ENCODE assay signal across 8 cellular contexts in the genomic region with DNA sequence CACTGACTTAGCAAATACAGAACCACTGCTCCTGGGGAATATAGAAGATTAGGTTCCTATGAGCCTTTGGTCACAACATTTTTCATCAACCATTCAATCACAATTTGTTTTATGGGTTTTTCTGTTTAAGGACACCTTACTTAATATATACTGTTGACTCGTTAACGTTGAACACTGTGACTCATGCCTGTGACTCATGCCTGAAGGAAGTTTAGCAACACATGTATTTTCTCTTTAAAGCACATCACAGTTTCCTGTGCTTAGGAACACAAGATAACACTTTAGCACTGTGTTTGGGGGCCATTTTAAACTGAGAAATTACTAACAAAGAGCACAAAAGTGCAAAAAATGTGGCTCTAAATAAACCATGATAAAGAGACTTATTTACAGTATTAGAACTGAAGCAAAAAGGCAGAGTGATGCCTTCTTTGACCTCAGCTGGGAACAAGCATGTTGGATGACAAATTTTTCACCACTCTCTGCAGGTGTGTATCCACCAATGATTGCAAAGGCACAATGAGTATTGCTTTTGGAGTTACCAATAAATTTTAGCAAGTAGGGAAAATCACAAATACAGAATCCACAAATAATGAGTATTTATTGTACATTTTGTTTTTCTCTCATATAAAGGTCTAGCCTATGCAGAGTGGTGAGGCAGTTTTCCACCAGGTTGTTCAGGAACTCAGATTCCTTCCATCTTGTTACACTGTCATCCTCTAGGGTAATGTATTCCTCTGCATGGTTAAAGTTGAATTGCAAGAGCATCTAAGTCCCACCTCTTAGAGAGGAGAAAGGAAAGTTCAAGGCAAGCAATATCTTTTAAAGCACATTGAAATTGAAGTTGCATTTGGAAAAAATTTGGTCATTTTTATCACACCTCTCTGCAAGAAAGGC. TPM values are rescaled to one million over a fixed set of nuclear protein-coding genes. Genes with fewer than 3 reads are reported as not detected.
A peak's percentile ranks its signal among the peaks of the same experiment; 100 is the strongest.
DNase-seq lines count a peak whose midpoint lies in the region; ATAC-seq, FAIRE-seq and TF ChIP-seq lines count a peak whose summit lies in the region.

No MANE protein-coding gene starts in this region.

- no peaks in the 10 kb centered on the region for H3K79me2 ChIP-seq in endothelial cell of umbilical vein (ENCODE audit: control insufficient read depth, insufficient read depth, low read length)

- no peaks in the 10 kb centered on the region for H4K20me1 ChIP-seq in endothelial cell of umbilical vein (replicated peaks; ENCODE audit: control insufficient read depth, extremely low read depth, insufficient read depth, low read length)

- H3K4me2 ChIP-seq in endothelial cell of umbilical vein (ENCODE audit: insufficient read depth, low read length) = peak overlapping the region; percentile 58

- no peak overlapping the region for H2AFZ ChIP-seq in endothelial cell of umbilical vein (ENCODE audit: low read depth, low read length)

- DNase-seq in AG09309 (ENCODE audit: low read depth) = peak; percentile 71
- peak; percentile 80 for DNase-seq in activated CD4-positive, alpha-beta T cell treated with anti-CD3 and anti-CD28 coated beads for 36 hours
- DNase-seq in endothelial cell of umbilical vein (ENCODE audit: low read depth, low spot score) = peak; percentile 97
- DNase-seq in skeletal muscle cell (ENCODE audit: low read depth) = peak; percentile 89
- DNase-seq in GM12891 (ENCODE audit: insufficient read length, low spot score) = no peak

- H3K9ac ChIP-seq in HUES64 (ENCODE audit: low read depth, low read length) (no peak overlapping the region), endothelial cell of umbilical vein (replicated peaks; ENCODE audit: extremely low read depth, insufficient read depth, low read length) (peak overlapping the region; percentile 47)

- peaks cover 25% of the 10 kb centered on the region for H3K4me1 Mint-ChIP-seq in activated CD4-positive, alpha-beta T cell treated with anti-CD3 and anti-CD28 coated beads for 36 hours

- TF ChIP-seq CTCF in AG09309 (IDR thresholded peaks at IDR 0.05; ENCODE audit: control insufficient read depth, insufficient read depth, low read depth, low read length, missing control alignments) = no peak
- no peak for TF ChIP-seq CTCF in endothelial cell of umbilical vein (IDR thresholded peaks at IDR 0.05; ENCODE audit: extremely low read depth in 1 of 2, insufficient read depth in 1 of 2, low read depth in 1 of 2, low read length in 2 of 2)

- TF ChIP-seq POLR2A in endothelial cell of umbilical vein (IDR thresholded peaks at IDR 0.05; ENCODE audit: low read depth, low read length) (no peak), GM12891 (IDR thresholded peaks at IDR 0.05; ENCODE audit: low read depth, low read length) (no peak)

- no peak overlapping the region for H3K4me3 ChIP-seq in AG09309 (ENCODE audit: control insufficient read depth, low read depth, low read length)
- H3K4me3 ChIP-seq in HUES64 (ENCODE audit: low read length) = no peak overlapping the region
- no peak overlapping the region for H3K4me3 ChIP-seq in endothelial cell of umbilical vein (replicated peaks in 1 of 3; ENCODE audit: insufficient read depth in 1 of 3, low read depth in 1 of 3, low read length in 3 of 3)
- H3K4me3 ChIP-seq in skeletal muscle cell (ENCODE audit: low read depth, low read length) = no peak overlapping the region

- H3K36me3 ChIP-seq in HUES64 (ENCODE audit: insufficient read depth, low read length) (peaks cover 20% of the 10 kb centered on the region), endothelial cell of umbilical vein (ENCODE audit: control insufficient read depth in 2 of 2, extremely low read depth in 1 of 2, insufficient read depth in 2 of 2, low read length in 2 of 2) (no peaks in the 10 kb centered on the region)

- CTCF ChIA-PET in activated CD4-positive, alpha-beta T cell treated with anti-CD3 and anti-CD28 coated beads for 36 hours (lab: Charles Lee) = interaction anchor here (0.5 to 1.5 kb wide), 4 partner anchors 8 to 94 kb away, joined by 3 read pairs; no protein-coding TSS in a partner anchor
- CTCF ChIA-PET in endothelial cell of umbilical vein (lab: Charles Lee) = no interaction called here

- peak; percentile 100 for ATAC-seq in activated CD4-positive, alpha-beta T cell treated with anti-CD3 and anti-CD28 coated beads for 36 hours
- no peak for ATAC-seq in HG03135 (IDR thresholded peaks at IDR 0.05; ENCODE audit: unreplicated experiment)
- no peak for ATAC-seq in HG02981 (IDR thresholded peaks at IDR 0.05; ENCODE audit: unreplicated experiment)

- 67% methylated on average over 2 of the region's 2 CpGs for WGBS in HUES64

- H3K27ac ChIP-seq in HUES64 (ENCODE audit: low read depth, low read length) (peak overlapping the region; percentile 2; the same call in 1 of the 2 replicates), endothelial cell of umbilical vein (ENCODE audit: insufficient read depth, low read depth, low read length) (peak overlapping the region; percentile 63)

- H3K4me1 ChIP-seq in HUES64 (ENCODE audit: insufficient read depth, low read length) (peaks cover 25% of the 10 kb centered on the region), endothelial cell of umbilical vein (ENCODE audit: control insufficient read depth, extremely low read depth, insufficient read depth, low read length) (peaks cover 24% of the 10 kb centered on the region)

- peak overlapping the region; percentile 82 for H3K27ac Mint-ChIP-seq in activated CD4-positive, alpha-beta T cell treated with anti-CD3 and anti-CD28 coated beads for 36 hours

- H3K9me1 ChIP-seq in endothelial cell of umbilical vein (replicated peaks; ENCODE audit: control insufficient read depth, extremely low read depth, insufficient read depth, low read length) = no peaks in the 10 kb centered on the region

- no peaks in the 10 kb centered on the region for H3K9me3 Mint-ChIP-seq in activated CD4-positive, alpha-beta T cell treated with anti-CD3 and anti-CD28 coated beads for 36 hours (ENCODE audit: low read depth)

- POLR2A ChIA-PET in activated CD4-positive, alpha-beta T cell treated with anti-CD3 and anti-CD28 coated beads for 36 hours (lab: Charles Lee) = no interaction called here
- POLR2A ChIA-PET in endothelial cell of umbilical vein (lab: Charles Lee) = no interaction called here

- H3K4me3 Mint-ChIP-seq in activated CD4-positive, alpha-beta T cell treated with anti-CD3 and anti-CD28 coated beads for 36 hours = no peak overlapping the region

- dilution Hi-C loops in endothelial cell of umbilical vein (cut with MboI; ENCODE audit: extremely low pct_ligation_motif_present, low sequenced_read_pairs) = no loop called here

- H3K36me3 Mint-ChIP-seq in activated CD4-positive, alpha-beta T cell treated with anti-CD3 and anti-CD28 coated beads for 36 hours (ENCODE audit: low read depth) = peaks cover 4% of the 10 kb centered on the region

- FAIRE-seq in endothelial cell of umbilical vein (lab: Jason Lieb, UNC) = peak; percentile 74
- FAIRE-seq in GM12891 (lab: Jason Lieb, UNC) = no peak

- H3K27me3 ChIP-seq in HUES64 (ENCODE audit: insufficient read depth, low read length) (no peaks in the 10 kb centered on the region), endothelial cell of umbilical vein (ENCODE audit: control insufficient read depth in 2 of 2, insufficient read depth in 2 of 2, low read length in 2 of 2) (no peaks in the 10 kb centered on the region)

- BruUV-seq in endothelial cell of umbilical vein (replicated peaks; lab: Mats Ljungman, UMichigan) = no TSS peak

- intact Hi-C loops in activated CD4-positive, alpha-beta T cell treated with anti-CD3 and anti-CD28 coated beads for 36 hours (cut with DNase I, micrococcal nuclease) = loop anchor here (1.0 to 10.0 kb wide), 6 partner anchors 43 to 1027 kb away; partner anchors contain the start of genes HECTD2 (in 1 of the 2) and RPP30 (in 1 of the 2)
- intact Hi-C loops in endothelial cell of umbilical vein (cut with micrococcal nuclease) = loop anchor here (1.0 to 5.0 kb wide), 3 partner anchors 11 to 970 kb away; no protein-coding TSS in a partner anchor

- no peaks in the 10 kb centered on the region for H3K9me3 ChIP-seq in HUES64 (ENCODE audit: insufficient read depth, low read depth, low read length)
- H3K9me3 ChIP-seq in endothelial cell of umbilical vein (replicated peaks; ENCODE audit: control insufficient read depth, insufficient read depth, low read length) = no peaks in the 10 kb centered on the region

- no peaks in the 10 kb centered on the region for H3K27me3 Mint-ChIP-seq in activated CD4-positive, alpha-beta T cell treated with anti-CD3 and anti-CD28 coated beads for 36 hours

TF ChIP-seq in endothelial cell of umbilical vein, 7 proteins besides CTCF, POLR2A, EP300 and RAD21 (continues in another document):
- TF ChIP-seq POLR2AphosphoS5 (IDR thresholded peaks at IDR 0.05; ENCODE audit: insufficient read depth, low read depth, low read length) = peak; percentile 66

TF ChIP-seq in GM12891, 5 proteins besides CTCF, POLR2A, EP300 and RAD21 (continues in another document):
- no peak for TF ChIP-seq SPI1 (IDR thresholded peaks at IDR 0.05; ENCODE audit: low read depth, low read length)

RNA-seq across cellular contexts. Expression of gene FGFBP3, which starts 7.3 kb away (rescaled TPM):
- polyA plus RNA-seq in HUES64 (2013, experiment 1 of 2) = 108 TPM
- polyA plus RNA-seq in HUES64 (2013, experiment 2 of 2) = 172 TPM
- total RNA-seq in activated CD4-positive, alpha-beta T cell treated with anti-CD3 and anti-CD28 coated beads for 36 hours = 1 to 10 TPM; 1.5 TPM
- 0.38 and 0.53 TPM in 2 replicates for total RNA-seq in endothelial cell of umbilical vein
- polyA plus RNA-seq in endothelial cell of umbilical vein = 0.11 TPM in 2 replicates
- 0.06 and 0.07 TPM in 2 replicates for polyA plus RNA-seq in endothelial cell of umbilical vein (2011; cell fraction: cytosol; rRNA removed)
- polyA plus RNA-seq in endothelial cell of umbilical vein (2011; cell fraction: nucleus; rRNA removed) = 0.11 TPM in 2 replicates
- 0.25 and 0.36 TPM in 2 replicates for polyA plus RNA-seq in endothelial cell of umbilical vein (2012)
- 0.11 TPM in 1 of 2 replicates, not detected in the other for polyA minus RNA-seq in endothelial cell of umbilical vein
- 0.51 TPM for polyA minus RNA-seq in endothelial cell of umbilical vein (2011; cell fraction: cytosol; rRNA and poly(A)+ RNA removed)
- polyA minus RNA-seq in endothelial cell of umbilical vein (2011; cell fraction: nucleus; rRNA and poly(A)+ RNA removed) = 0.14 TPM in 1 of 2 replicates, not detected in the other
- polyA plus RNA-seq in GM12891 (2012; ENCODE audit: low read depth, missing spikeins) = 0.23 TPM

RNA-seq across cellular contexts. Expression of gene BTAF1, which starts 21.5 kb away (rescaled TPM):
- 19.9 TPM for polyA plus RNA-seq in HUES64 (2013, experiment 1 of 2)
- polyA plus RNA-seq in HUES64 (2013, experiment 2 of 2) = 23.2 TPM
- total RNA-seq in activated CD4-positive, alpha-beta T cell treated with anti-CD3 and anti-CD28 coated beads for 36 hours = 10 to 100 TPM; 59.0 to 59.4 TPM
- 21.3 and 23.1 TPM in 2 replicates for total RNA-seq in endothelial cell of umbilical vein
- polyA plus RNA-seq in endothelial cell of umbilical vein = 8.5 and 9.9 TPM in 2 replicates
- polyA plus RNA-seq in endothelial cell of umbilical vein (2011; cell fraction: cytosol; rRNA removed) = 3.7 and 5.3 TPM in 2 replicates
- 86.0 and 116 TPM in 2 replicates for polyA plus RNA-seq in endothelial cell of umbilical vein (2011; cell fraction: nucleus; rRNA removed)
- 22.3 and 24.7 TPM in 2 replicates for polyA plus RNA-seq in endothelial cell of umbilical vein (2012)
- 33.2 and 40.4 TPM in 2 replicates for polyA minus RNA-seq in endothelial cell of umbilical vein
- 22.3 TPM for polyA minus RNA-seq in endothelial cell of umbilical vein (2011; cell fraction: cytosol; rRNA and poly(A)+ RNA removed)
- 60.5 and 86.2 TPM in 2 replicates for polyA minus RNA-seq in endothelial cell of umbilical vein (2011; cell fraction: nucleus; rRNA and poly(A)+ RNA removed)
- polyA plus RNA-seq in GM12891 (2012; ENCODE audit: low read depth, missing spikeins) = 49.9 TPM
